14 cellular contexts compared by ENCODE assay signal in the genomic region with DNA sequence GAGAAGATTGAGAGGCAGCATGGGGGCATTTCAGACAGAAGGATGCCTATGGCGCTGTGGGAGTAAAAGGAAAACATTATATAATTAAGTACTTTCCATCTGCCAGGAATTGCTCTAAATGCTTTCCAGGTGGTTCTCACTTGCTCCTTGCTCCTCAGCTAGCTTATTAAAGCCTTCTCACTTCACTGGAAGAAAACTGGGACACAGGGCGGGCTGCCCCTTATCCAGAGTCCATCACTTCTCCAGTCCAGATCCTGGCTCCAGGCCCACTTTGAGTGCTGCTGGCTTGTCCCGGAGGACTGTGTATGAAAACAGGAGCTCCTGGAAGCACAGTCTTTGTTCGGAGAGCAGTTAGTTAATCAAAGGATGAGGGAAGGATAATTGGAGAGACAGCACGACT.
DNase-seq lines count a peak whose midpoint lies in the region; TF ChIP-seq lines count a peak whose summit lies in the region.
"Had no signal": no experiment of that assay in that cellular context is flagged by ENCODE, and none has a peak within 500 bp of the region (broad histone marks: within the 10 kb centered on the region; RNA-seq: fewer than 3 reads in every experiment).

No MANE protein-coding gene starts in this region.

- H2AFZ ChIP-seq in neural cell (ENCODE audit: low read depth, low read length), result no peak overlapping the region

- no peak overlapping the region for H2BK5ac ChIP-seq in mesendoderm (ENCODE audit: low read length)

- no peaks in the 10 kb centered on the region for H3K27me3 ChIP-seq in WERI-Rb-1 (ENCODE audit: insufficient read depth, low read depth, severe bottlenecking)
- H3K27me3 ChIP-seq in neural cell (ENCODE audit: insufficient read depth, low read depth, low read length), result no peaks in the 10 kb centered on the region
- H3K27me3 ChIP-seq in mesendoderm (ENCODE audit: insufficient read depth, low read length, poor library complexity), result no peaks in the 10 kb centered on the region

- no peak overlapping the region for H3K27ac Mint-ChIP-seq in endothelial cell (ENCODE audit: unreplicated experiment)
- H3K27ac Mint-ChIP-seq: CD14-positive monocyte, H9 had no signal

- no peaks in the 10 kb centered on the region for H3K9me2 ChIP-seq in neural cell (ENCODE audit: insufficient read depth, low read length)

- no peaks in the 10 kb centered on the region for H3K4me1 ChIP-seq in mesendoderm (ENCODE audit: control insufficient read depth, low read depth, low read length)
- H3K4me1 ChIP-seq: A549 had no signal

- no peak for TF ChIP-seq RAD21 in neural cell (conservative IDR thresholded peaks at IDR 0.05)

- H3K36me3 ChIP-seq in WERI-Rb-1, result no peaks in the 10 kb centered on the region
- no peaks in the 10 kb centered on the region for H3K36me3 ChIP-seq in neural cell (ENCODE audit: insufficient read depth, low read length)
- H3K36me3 ChIP-seq in mesendoderm (ENCODE audit: control insufficient read depth, insufficient read depth, low read length), result no peaks in the 10 kb centered on the region

- no peaks in the 10 kb centered on the region for H3K27me3 Mint-ChIP-seq in endothelial cell (ENCODE audit: unreplicated experiment)

- H4K20me1 ChIP-seq in neural cell (ENCODE audit: insufficient read depth), result no peaks in the 10 kb centered on the region

- H3K4me1 Mint-ChIP-seq in endothelial cell (ENCODE audit: unreplicated experiment), result no peaks in the 10 kb centered on the region
- H3K4me1 Mint-ChIP-seq: CD14-positive monocyte, H9 had no signal

- H3K79me1 ChIP-seq in mesendoderm (ENCODE audit: low read length), result no peaks in the 10 kb centered on the region

- H3F3A ChIP-seq in neural cell (ENCODE audit: insufficient read depth, low read length, poor library complexity, severe bottlenecking), result no peaks in the 10 kb centered on the region

- no peak overlapping the region for H3K18ac ChIP-seq in mesendoderm (ENCODE audit: low read length)

- H3K9me3 Mint-ChIP-seq in endothelial cell (ENCODE audit: unreplicated experiment), result no peaks in the 10 kb centered on the region
- H3K9me3 Mint-ChIP-seq: H9 had no signal

- no peak overlapping the region for H3K4me2 ChIP-seq in neural cell (ENCODE audit: low read length)
- no peak overlapping the region for H3K4me2 ChIP-seq in mesendoderm (ENCODE audit: low read length)
- H3K4me2 ChIP-seq: A549 had no signal

- no peak overlapping the region for H4K5ac ChIP-seq in mesendoderm (ENCODE audit: low read length)

- DNase-seq in NCI-H2171 (lab: John Stamatoyannopoulos, UW) (peak; percentile 43), NCI-H524 treated with DMSO at 0.1 percent for 48 hours (lab: John Stamatoyannopoulos, UW) (peak; percentile 92), WERI-Rb-1 (peak; percentile 78), endothelial cell (ENCODE audit: low spot score) (no peak), mesendoderm (no peak), NCI-H1105 treated with DMSO at 0.1 percent for 48 hours (lab: John Stamatoyannopoulos, UW) (no peak), DMS 273 (lab: John Stamatoyannopoulos, UW; ENCODE audit: unreplicated experiment) (no peak)
- DNase-seq: DMS79 treated with DMSO at 0.1 percent for 48 hours, EL, GOT3, H9 had no signal

- no peaks in the 10 kb centered on the region for H3K9me3 ChIP-seq in WERI-Rb-1 (ENCODE audit: severe bottlenecking)
- no peaks in the 10 kb centered on the region for H3K9me3 ChIP-seq in neural cell (ENCODE audit: low read length)
- H3K9me3 ChIP-seq: A549 had no signal

- no peak overlapping the region for H3K23ac ChIP-seq in mesendoderm (ENCODE audit: low read length)

- H3K79me2 ChIP-seq in neural cell (replicated peaks; ENCODE audit: insufficient read depth, low read length) (no peaks in the 10 kb centered on the region), mesendoderm (ENCODE audit: control insufficient read depth, insufficient read depth, low read length) (no peaks in the 10 kb centered on the region)

- no peak overlapping the region for H3K56ac ChIP-seq in mesendoderm (ENCODE audit: low read length)

- H2AK5ac ChIP-seq in mesendoderm (ENCODE audit: low read length), result no peak overlapping the region

- no peak overlapping the region for H3K4me3 Mint-ChIP-seq in endothelial cell (ENCODE audit: unreplicated experiment)
- H3K4me3 Mint-ChIP-seq: CD14-positive monocyte, H9 had no signal

- no peak overlapping the region for H3K9ac ChIP-seq in neural cell (ENCODE audit: low read length)
- no peak overlapping the region for H3K9ac ChIP-seq in mesendoderm (ENCODE audit: low read length)

- no peak for TF ChIP-seq EP300 in neural cell (conservative IDR thresholded peaks at IDR 0.05; ENCODE audit: poor library complexity, severe bottlenecking)

- TF ChIP-seq CTCF in WERI-Rb-1 (IDR thresholded peaks at IDR 0.05; ENCODE audit: low read depth, low read length) (no peak), neural cell (IDR thresholded peaks at IDR 0.05; ENCODE audit: poor library complexity, severe bottlenecking) (no peak), endothelial cell (IDR thresholded peaks at IDR 0.05; ENCODE audit: unreplicated experiment) (no peak)

- H4K8ac ChIP-seq in mesendoderm (ENCODE audit: low read depth, low read length), result no peak overlapping the region

- H3K4me3 ChIP-seq in WERI-Rb-1 (ENCODE audit: low read depth, low read length), result peak overlapping the region; percentile 0; the same call in 1 of the 2 replicates
- no peak overlapping the region for H3K4me3 ChIP-seq in neural cell (ENCODE audit: low read length)
- H3K4me3 ChIP-seq in mesendoderm (ENCODE audit: low read length), result no peak overlapping the region
- H3K4me3 ChIP-seq: A549 had no signal

- no CpG with 5 or more reads among the region's 5 CpGs for WGBS in mesendoderm (ENCODE audit: extremely low coverage, insufficient coverage, low lambda C conversion rate)

- no peak overlapping the region for H3K4ac ChIP-seq in mesendoderm (ENCODE audit: low read depth, low read length)

- no peak overlapping the region for H2BK15ac ChIP-seq in mesendoderm (replicated peaks; ENCODE audit: low read depth)

- H3K27ac ChIP-seq in WERI-Rb-1 (peak overlapping the region; percentile 23), neural cell (ENCODE audit: low read length) (no peak overlapping the region), mesendoderm (ENCODE audit: low read depth, low read length) (no peak overlapping the region)
- H3K27ac ChIP-seq: A549 had no signal

- no peak overlapping the region for H2BK120ac ChIP-seq in mesendoderm (ENCODE audit: low read depth, low read length)

- H3K36me3 Mint-ChIP-seq in endothelial cell (ENCODE audit: low read depth, unreplicated experiment), result no peaks in the 10 kb centered on the region
- H3K36me3 Mint-ChIP-seq: CD14-positive monocyte had no signal

TF ChIP-seq in neural cell, 6 proteins besides CTCF, POLR2A, EP300 and RAD21:
- peak; percentile 45 for TF ChIP-seq REST (IDR thresholded peaks at IDR 0.05; ENCODE audit: borderline replicate concordance)
- no peak for TF ChIP-seq EZH2 (IDR thresholded peaks at IDR 0.05; ENCODE audit: borderline replicate concordance, insufficient read depth, low read length, poor library complexity, severe bottlenecking)

Comparison
In these comparisons a context has a peak if more than half of its experiments do, and no peak if none do; other contexts are left out.
1. DNase-seq: peak in NCI-H2171 (single experiment), NCI-H524 treated with DMSO at 0.1 percent for 48 hours (single experiment) and WERI-Rb-1 (single experiment); none in endothelial cell (single experiment), mesendoderm (single experiment), NCI-H1105 treated with DMSO at 0.1 percent for 48 hours (single experiment) and DMS 273 (single experiment).